8 cellular contexts compared by ENCODE assay signal in the genomic region with DNA sequence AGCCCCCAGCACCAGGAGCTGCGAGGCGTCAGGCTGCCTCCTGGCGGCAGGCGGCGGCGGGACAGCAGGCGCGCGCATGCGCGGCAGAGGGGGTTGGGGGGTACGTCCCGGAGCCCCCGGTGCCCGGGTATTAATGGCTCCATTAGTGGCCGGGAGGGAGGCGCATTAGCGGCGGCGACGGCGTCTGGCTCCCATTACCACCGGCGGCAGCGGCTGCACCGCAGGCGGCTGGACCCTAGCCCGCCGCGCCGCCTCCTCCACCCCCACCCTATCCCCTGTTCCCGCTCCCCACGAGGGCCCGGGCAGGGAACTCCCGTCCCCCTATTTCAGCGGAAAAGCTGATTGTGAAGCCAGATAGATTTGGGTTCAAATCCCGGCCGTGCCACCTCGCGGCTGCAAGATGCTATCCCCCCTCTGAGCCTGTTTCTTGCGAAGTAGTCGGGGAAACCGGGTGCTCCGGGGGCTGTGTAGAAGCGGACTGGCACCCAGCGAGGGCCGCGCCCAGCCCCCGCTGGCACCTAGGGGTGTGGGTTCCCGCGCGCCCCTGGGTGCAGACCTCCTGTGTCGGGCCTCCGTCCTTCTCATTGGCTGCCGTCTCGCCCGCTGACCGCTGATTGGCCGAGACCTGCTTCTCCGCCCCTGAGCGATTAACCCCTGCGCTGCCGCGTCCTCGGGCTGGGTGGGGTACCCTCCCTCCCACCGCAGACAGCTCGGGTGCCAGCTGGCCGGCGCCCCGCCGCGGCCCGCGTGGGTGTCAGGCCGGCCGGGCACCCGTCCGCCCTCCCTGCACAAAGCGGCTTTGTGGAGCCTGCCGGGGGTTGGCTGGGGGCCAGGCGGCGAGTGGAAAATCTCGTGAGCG. TPM values are rescaled to one million over a fixed set of nuclear protein-coding genes. Genes with fewer than 3 reads are reported as not detected.
A peak's percentile ranks its signal among the peaks of the same experiment; 100 is the strongest.
DNase-seq lines count a peak whose midpoint lies in the region; ATAC-seq and TF ChIP-seq lines count a peak whose summit lies in the region.

No MANE protein-coding gene starts in this region.

- TSS peak; percentile 49 for BruUV-seq in Panc1 (replicated peaks; lab: Mats Ljungman, UMichigan)

- CTCF ChIA-PET in Panc1 (lab: Charles Lee): interaction anchor here (0.7 to 2.6 kb wide), 2 partner anchors 34 to 67 kb away, joined by 8 to 38 read pairs; no protein-coding TSS in a partner anchor

- ATAC-seq in Panc1 (peak; percentile 77), natural killer cell (peak; percentile 20 to 41 (median 33))
- ATAC-seq in activated T-helper 17 cell treated with anti-CD3 and anti-CD28 coated beads, Interleukin-2, amount 50 U/mL, for 72 hours (replicated peaks): peak; percentile 36

- H3K4me3 ChIP-seq in BE2C (ENCODE audit: low read depth, low read length) (peak overlapping the region; percentile 79), Panc1 (ENCODE audit: low read depth in 2 of 2, low read length in 2 of 2) (peak overlapping the region; percentile 58 to 70), fibroblast of mammary gland (ENCODE audit: control insufficient read depth, low read depth, low read length) (peak overlapping the region; percentile 75)

- H3K9me3 Mint-ChIP-seq in activated T-helper 17 cell treated with anti-CD3 and anti-CD28 coated beads, Interleukin-2, amount 50 U/mL, for 72 hours: no peaks in the 10 kb centered on the region
- H3K9me3 Mint-ChIP-seq in natural killer cell: no peaks in the 10 kb centered on the region

- peak overlapping the region; percentile 98 for H3K27ac Mint-ChIP-seq in activated T-helper 17 cell treated with anti-CD3 and anti-CD28 coated beads, Interleukin-2, amount 50 U/mL, for 72 hours
- H3K27ac Mint-ChIP-seq in natural killer cell: no peak overlapping the region

- no peaks in the 10 kb centered on the region for H3K27me3 Mint-ChIP-seq in activated T-helper 17 cell treated with anti-CD3 and anti-CD28 coated beads, Interleukin-2, amount 50 U/mL, for 72 hours
- H3K27me3 Mint-ChIP-seq in natural killer cell (ENCODE audit: low read depth in 2 of 2): no peaks in the 10 kb centered on the region

- DNase-seq in BE2C (peak; percentile 95), GM19240 (ENCODE audit: insufficient read length, low spot score) (peak; percentile 98), KBM-7 (peak; percentile 81), Panc1 (ENCODE audit: low read depth, low spot score) (no peak), fibroblast of mammary gland (ENCODE audit: low read depth) (peak; percentile 88), natural killer cell (peak; percentile 85)
- DNase-seq in stimulated activated naive CD4-positive, alpha-beta T cell (lab: John Stamatoyannopoulos, UW): peak; percentile 76 to 86 (median 82)

- H3K4me1 Mint-ChIP-seq in activated T-helper 17 cell treated with anti-CD3 and anti-CD28 coated beads, Interleukin-2, amount 50 U/mL, for 72 hours: peaks cover 43% of the 10 kb centered on the region
- peaks cover 34 to 38% of the 10 kb centered on the region in 2 donors for H3K4me1 Mint-ChIP-seq in natural killer cell

- intact Hi-C loops in Panc1 (cut with micrococcal nuclease; ENCODE audit: unreplicated experiment): loop anchor here (5.0 kb wide), 1 partner anchor 33 kb away; no protein-coding TSS in a partner anchor
- intact Hi-C loops in natural killer cell (cut with micrococcal nuclease): loop anchor here (2.0 to 5.0 kb wide), 2 partner anchors 63 to 78 kb away; a partner anchor contains a TSS

- H3K27me3 ChIP-seq in BE2C (no peaks in the 10 kb centered on the region), Panc1 (ENCODE audit: control insufficient read depth, insufficient read depth, low read length) (no peaks in the 10 kb centered on the region)

- TF ChIP-seq CTCF in BE2C (IDR thresholded peaks at IDR 0.05; ENCODE audit: low read depth, low read length) (peak; percentile 86), Panc1 (IDR thresholded peaks at IDR 0.05) (peak; percentile 91), fibroblast of mammary gland (conservative IDR thresholded peaks at IDR 0.05; ENCODE audit: control insufficient read depth, insufficient read depth, low read depth, low read length) (peak; percentile 58), natural killer cell (IDR thresholded peaks at IDR 0.05) (peak; percentile 98)

- peaks cover 42% of the 10 kb centered on the region for H3K4me1 ChIP-seq in BE2C
- H3K4me1 ChIP-seq in Panc1 (ENCODE audit: control insufficient read depth, insufficient read depth, low read length): peaks cover 40% of the 10 kb centered on the region

- H3K36me3 Mint-ChIP-seq in activated T-helper 17 cell treated with anti-CD3 and anti-CD28 coated beads, Interleukin-2, amount 50 U/mL, for 72 hours (ENCODE audit: low read depth): peaks cover 44% of the 10 kb centered on the region
- no peaks in the 10 kb centered on the region for H3K36me3 Mint-ChIP-seq in natural killer cell

- peak overlapping the region; percentile 79 for H3K27ac ChIP-seq in Panc1 (ENCODE audit: low read length)

- H3K36me3 ChIP-seq in BE2C (peaks cover 7% of the 10 kb centered on the region; the same call in 1 of the 2 replicates), Panc1 (ENCODE audit: control insufficient read depth, insufficient read depth, low read length) (no peaks in the 10 kb centered on the region)

- POLR2A ChIA-PET in Panc1 (lab: Charles Lee): no interaction called here

- in situ Hi-C loops in KBM-7 (cut with MboI; ENCODE audit: low pct_unique_long_range_greater_than_20kb, low sequenced_read_pairs) (no loop called here), Panc1 (cut with HindIII; ENCODE audit: low pct_unique_long_range_greater_than_20kb, low sequenced_read_pairs) (no loop called here)

- H3K4me3 Mint-ChIP-seq in activated T-helper 17 cell treated with anti-CD3 and anti-CD28 coated beads, Interleukin-2, amount 50 U/mL, for 72 hours: no peak overlapping the region
- H3K4me3 Mint-ChIP-seq in natural killer cell: peak overlapping the region; percentile 89

- no peaks in the 10 kb centered on the region for H3K9me3 ChIP-seq in BE2C
- H3K9me3 ChIP-seq in Panc1 (ENCODE audit: control insufficient read depth, insufficient read depth, low read depth, low read length): no peaks in the 10 kb centered on the region

RNA-seq across cellular contexts. Expression of a gene that starts 11.1 kb away (rescaled TPM):
- polyA plus RNA-seq in BE2C (2012; ENCODE audit: insufficient read depth, insufficient read length, low read depth): 101 TPM
- total RNA-seq in Panc1 (2021; ENCODE audit: unreplicated experiment) (67.4 TPM), natural killer cell (100 to 1,000 TPM in 2 of 3 donors, 10 to 100 TPM in 1; 95.4 to 121 (median 108) TPM)
- 49.9 TPM for polyA plus RNA-seq in Panc1 (2012; ENCODE audit: insufficient read length)
- total RNA-seq in activated T-helper 17 cell treated with anti-CD3 and anti-CD28 coated beads, Interleukin-2, amount 50 U/mL, for 72 hours: 100 to 1,000 TPM in 1 of 2 donors, 10 to 100 TPM in 1; 85.4 to 165 TPM

RNA-seq across cellular contexts. Expression of a gene that starts 21.8 kb away (rescaled TPM):
- 3.1 TPM for polyA plus RNA-seq in BE2C (2012; ENCODE audit: insufficient read depth, insufficient read length, low read depth)
- total RNA-seq in Panc1 (2021; ENCODE audit: unreplicated experiment) (2.1 TPM), natural killer cell (not detected)
- polyA plus RNA-seq in Panc1 (2012; ENCODE audit: insufficient read length): 2.2 TPM
- 1 to 10 TPM; 1.3 to 1.4 TPM for total RNA-seq in activated T-helper 17 cell treated with anti-CD3 and anti-CD28 coated beads, Interleukin-2, amount 50 U/mL, for 72 hours

RNA-seq across cellular contexts. Expression of a gene that starts 22.3 kb away (rescaled TPM):
- 171 TPM for polyA plus RNA-seq in BE2C (2012; ENCODE audit: insufficient read depth, insufficient read length, low read depth)
- total RNA-seq in Panc1 (2021; ENCODE audit: unreplicated experiment) (92.2 TPM), natural killer cell (1 to 10 TPM; 6.1 to 8.9 (median 7.9) TPM)
- 160 TPM for polyA plus RNA-seq in Panc1 (2012; ENCODE audit: insufficient read length)
- total RNA-seq in activated T-helper 17 cell treated with anti-CD3 and anti-CD28 coated beads, Interleukin-2, amount 50 U/mL, for 72 hours: 10 to 100 TPM; 42.0 to 60.2 TPM

RNA-seq across cellular contexts. Expression of a gene that starts 25.2 kb away (rescaled TPM):
- polyA plus RNA-seq in BE2C (2012; ENCODE audit: insufficient read depth, insufficient read length, low read depth): 162 TPM
- total RNA-seq in Panc1 (2021; ENCODE audit: unreplicated experiment) (85.7 TPM), natural killer cell (100 to 1,000 TPM in 1 of 3 donors, 10 to 100 TPM in 2; 58.3 to 115 (median 75.6) TPM)
- 70.6 TPM for polyA plus RNA-seq in Panc1 (2012; ENCODE audit: insufficient read length)
- total RNA-seq in activated T-helper 17 cell treated with anti-CD3 and anti-CD28 coated beads, Interleukin-2, amount 50 U/mL, for 72 hours: 10 to 100 TPM; 44.8 to 49.7 TPM

RNA-seq across cellular contexts. Expression of a gene that starts 33.0 kb away (rescaled TPM):
- polyA plus RNA-seq in BE2C (2012; ENCODE audit: insufficient read depth, insufficient read length, low read depth): 184 TPM
- total RNA-seq in Panc1 (2021; ENCODE audit: unreplicated experiment): 3.0 TPM
- polyA plus RNA-seq in Panc1 (2012; ENCODE audit: insufficient read length): 4.3 TPM
- 1 to 10 TPM in 1 of 2 donors, under 1 TPM in 1; 0.50 to 1.6 TPM for total RNA-seq in activated T-helper 17 cell treated with anti-CD3 and anti-CD28 coated beads, Interleukin-2, amount 50 U/mL, for 72 hours
- not detected for total RNA-seq in natural killer cell
